ENCODE assay signal across 8 cellular contexts in the genomic region with DNA sequence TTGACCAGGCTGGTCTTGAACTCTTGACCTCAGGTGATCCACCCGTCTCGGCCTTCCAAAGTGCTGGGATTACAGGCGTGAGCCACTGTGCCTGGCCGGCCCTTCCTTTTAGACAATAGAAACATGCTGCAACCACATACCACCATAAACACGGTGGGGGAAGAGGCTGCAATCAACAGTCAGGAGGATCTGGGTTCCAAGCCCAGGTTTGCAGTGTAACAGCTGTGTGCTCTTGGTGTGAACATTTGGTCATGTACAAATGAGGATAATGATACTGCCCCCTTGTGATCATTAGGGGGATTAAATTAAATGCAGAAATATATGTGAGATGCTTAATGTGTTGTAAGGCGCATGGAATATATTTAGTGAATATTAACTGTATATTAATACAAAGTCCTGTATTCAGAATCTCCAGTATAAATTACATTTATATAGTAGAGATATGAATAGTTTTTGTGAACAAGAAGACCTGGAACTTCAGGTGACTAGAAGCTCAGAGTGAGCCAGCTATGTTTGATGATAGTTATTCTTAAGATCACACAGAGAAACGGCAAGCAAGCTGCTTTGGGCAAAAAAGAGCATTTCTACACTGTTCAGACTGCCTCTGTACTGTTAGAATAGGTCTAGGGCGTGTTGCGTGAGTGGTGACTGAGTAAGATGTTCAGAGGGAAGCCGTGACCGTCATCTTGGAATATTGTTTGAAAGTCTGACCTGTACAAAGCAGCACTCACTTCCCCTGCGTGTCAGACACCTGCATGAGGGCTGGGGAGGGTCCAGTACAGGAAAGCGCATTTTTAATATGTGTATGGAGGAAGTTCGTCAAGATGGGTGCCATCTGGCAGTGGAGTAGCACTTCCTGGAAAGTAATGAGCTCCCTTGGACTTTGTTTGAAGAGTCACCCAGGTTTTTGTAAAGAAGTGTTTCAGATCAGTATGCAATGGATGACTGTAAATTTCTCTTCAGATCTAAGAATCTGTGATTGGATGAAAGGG.
DNase-seq lines count a peak whose midpoint lies in the region; ATAC-seq, FAIRE-seq and TF ChIP-seq lines count a peak whose summit lies in the region.

No MANE protein-coding gene starts in this region.

- peaks cover 0 to 7% of the 10 kb centered on the region in 2 donors for H3K4me1 ChIP-seq in kidney (ENCODE audit: control insufficient read depth in 1 of 2, insufficient read depth in 1 of 2, low read depth in 1 of 2, low read length in 2 of 2)
- H3K4me1 ChIP-seq in upper lobe of left lung, result peaks cover 3 to 33% (median 10%) of the 10 kb centered on the region in 4 donors

- no peaks in the 10 kb centered on the region for H3K27me3 ChIP-seq in upper lobe of left lung

- no peak for FAIRE-seq in kidney (lab: Jason Lieb, UNC)

- no peaks in the 10 kb centered on the region for H3K27me3 Mint-ChIP-seq in activated naive CD8-positive, alpha-beta T cell treated with anti-CD3 and anti-CD28 coated beads, Interleukin-2, amount 50 U/mL, for 24 hours

- intact Hi-C loops in kidney (cut with DNase I), result no loop called here

- no peak overlapping the region for H3K4me3 Mint-ChIP-seq in activated naive CD8-positive, alpha-beta T cell treated with anti-CD3 and anti-CD28 coated beads, Interleukin-2, amount 50 U/mL, for 24 hours

- H3K36me3 ChIP-seq in kidney (ENCODE audit: control insufficient read depth in 1 of 2, insufficient read depth in 2 of 2, low read length in 2 of 2) (no peaks in the 10 kb centered on the region), upper lobe of left lung (no peaks in the 10 kb centered on the region)

- whole genome bisulfite sequencing in upper lobe of left lung, 2 donors, result 68 to 71% methylated on average over 14 of the region's 14 CpGs

- H3K4me3 ChIP-seq in kidney (ENCODE audit: low read length in 2 of 2) (no peak overlapping the region), upper lobe of left lung (no peak overlapping the region)

- ATAC-seq in GM21526 (IDR thresholded peaks at IDR 0.05; ENCODE audit: low FRiP score, unreplicated experiment), result peak; percentile 84
- peak; percentile 43 for ATAC-seq in activated naive CD8-positive, alpha-beta T cell treated with anti-CD3 and anti-CD28 coated beads, Interleukin-2, amount 50 U/mL, for 24 hours
- peak in 1 of 2 donors; percentile 76 for ATAC-seq in upper lobe of left lung (ENCODE audit: low FRiP score in 2 of 2)
- ATAC-seq in HG03469 (IDR thresholded peaks at IDR 0.05; ENCODE audit: unreplicated experiment), result no peak

- peak; percentile 48 for TF ChIP-seq CTCF in kidney (IDR thresholded peaks at IDR 0.05; ENCODE audit: borderline replicate concordance, extremely low read depth, insufficient read depth)
- TF ChIP-seq CTCF in upper lobe of left lung (IDR thresholded peaks at IDR 0.05), result peak; percentile 34 to 72 (median 62)

- no peaks in the 10 kb centered on the region for H3K9me3 Mint-ChIP-seq in activated naive CD8-positive, alpha-beta T cell treated with anti-CD3 and anti-CD28 coated beads, Interleukin-2, amount 50 U/mL, for 24 hours

- no peaks in the 10 kb centered on the region for H3K9me3 ChIP-seq in kidney (ENCODE audit: control insufficient read depth in 1 of 2, low read length in 2 of 2)
- no peaks in the 10 kb centered on the region for H3K9me3 ChIP-seq in upper lobe of left lung

- no peak overlapping the region for H3K9ac ChIP-seq in kidney (ENCODE audit: low read length in 2 of 2)

- DNase-seq in NCI-H1436 (lab: John Stamatoyannopoulos, UW) (peak; percentile 18), NCI-H1436 treated with DMSO at 0.1 percent for 48 hours (lab: John Stamatoyannopoulos, UW) (no peak), NCI-H2081 (lab: John Stamatoyannopoulos, UW) (peak; percentile 39 to 60), kidney (no peak), upper lobe of left lung (no peak)
- no peak for DNase-seq in activated naive CD8-positive, alpha-beta T cell treated with anti-CD3 and anti-CD28 coated beads, Interleukin-2, amount 50 U/mL, for 24 hours

- H3K27ac ChIP-seq in kidney (ENCODE audit: low read depth in 2 of 2, low read length in 2 of 2), result no peak overlapping the region
- H3K27ac ChIP-seq in upper lobe of left lung, result no peak overlapping the region

- TF ChIP-seq EP300 in upper lobe of left lung (IDR thresholded peaks at IDR 0.05), result no peak

- no peaks in the 10 kb centered on the region for H3K36me3 Mint-ChIP-seq in activated naive CD8-positive, alpha-beta T cell treated with anti-CD3 and anti-CD28 coated beads, Interleukin-2, amount 50 U/mL, for 24 hours (ENCODE audit: low read depth)

- TF ChIP-seq POLR2A in upper lobe of left lung (IDR thresholded peaks at IDR 0.05), result no peak

- H3K4me1 Mint-ChIP-seq in activated naive CD8-positive, alpha-beta T cell treated with anti-CD3 and anti-CD28 coated beads, Interleukin-2, amount 50 U/mL, for 24 hours, result peaks cover 6% of the 10 kb centered on the region

- no peak overlapping the region for H3K27ac Mint-ChIP-seq in activated naive CD8-positive, alpha-beta T cell treated with anti-CD3 and anti-CD28 coated beads, Interleukin-2, amount 50 U/mL, for 24 hours

Comparison
In these comparisons a context has a peak if more than half of its experiments do, and no peak if none do; other contexts are left out.
1. DNase-seq: peak in NCI-H1436 (single experiment) and NCI-H2081 (2 of 2); none in NCI-H1436 treated with DMSO at 0.1 percent for 48 hours (single experiment), activated naive CD8-positive, alpha-beta T cell treated with anti-CD3 and anti-CD28 coated beads, Interleukin-2, amount 50 U/mL, for 24 hours (single experiment), kidney (single experiment) and upper lobe of left lung (0 of 2).